In genomic region chr4:186368291-186368690, GRCh38 we compare ENCODE assay signal across 15 cellular contexts.
A peak's percentile ranks its signal among the peaks of the same experiment; 100 is the strongest.
DNase-seq lines count a peak whose midpoint lies in the region; ATAC-seq and TF ChIP-seq lines count a peak whose summit lies in the region.
"Had no signal": no experiment of that assay in that cellular context is flagged by ENCODE, and none has a peak within 500 bp of the region (broad histone marks: within the 10 kb centered on the region; RNA-seq: fewer than 3 reads in every experiment).

No MANE protein-coding gene starts in this region.

- CTCF ChIA-PET in CD4-positive, alpha-beta T cell (lab: Charles Lee) = no interaction called here

- H3F3A ChIP-seq in smooth muscle cell (ENCODE audit: low read depth) = no peaks in the 10 kb centered on the region

- ATAC-seq in RWPE2 (ENCODE audit: low read depth) (peak; percentile 84), esophagus mucosa (peak; percentile 50)
- no peak for ATAC-seq in CD4-positive, alpha-beta T cell (ENCODE audit: poor library complexity)

- POLR2A ChIA-PET in CD4-positive, alpha-beta T cell (lab: Charles Lee) = no interaction called here

- no peaks in the 10 kb centered on the region for H3K4me1 Mint-ChIP-seq in chondrocyte (ENCODE audit: low read depth)
- no peaks in the 10 kb centered on the region for H3K4me1 Mint-ChIP-seq in CD4-positive, alpha-beta T cell (ENCODE audit: low read depth)
- H3K4me1 Mint-ChIP-seq: H9 had no signal

- no peak overlapping the region for H3K4me3 ChIP-seq in RWPE2 (ENCODE audit: severe bottlenecking)
- H3K4me3 ChIP-seq in smooth muscle cell = no peak overlapping the region
- no peak overlapping the region for H3K4me3 ChIP-seq in transverse colon
- H3K4me3 ChIP-seq: BLaER1 had no signal

- H3K27me3 ChIP-seq in RWPE2 (ENCODE audit: insufficient read depth, poor library complexity, severe bottlenecking) (no peaks in the 10 kb centered on the region), smooth muscle cell (ENCODE audit: low read depth) (no peaks in the 10 kb centered on the region), transverse colon (no peaks in the 10 kb centered on the region)
- H3K27me3 ChIP-seq in CD4-positive, alpha-beta T cell (ENCODE audit: control insufficient read depth, insufficient read depth, low read length) = no peaks in the 10 kb centered on the region
- H3K27me3 ChIP-seq: BLaER1 had no signal

- 84% methylated on average over 4 of the region's 4 CpGs for WGBS in smooth muscle cell (ENCODE audit: low lambda C conversion rate)
- 72 to 79% methylated on average over 4 of the region's 4 CpGs for WGBS in transverse colon (ENCODE audit: low coverage in 1 of 2), 2 donors

- in situ Hi-C loops in transverse colon (cut with MboI; ENCODE audit: low pct_ligation_motif_present in 1 of 4, low pct_unique_long_range_greater_than_20kb in 1 of 4, low sequenced_read_pairs in 3 of 4) = no loop called here

- peaks cover 25% of the 10 kb centered on the region for H3K9me3 Mint-ChIP-seq in chondrocyte (ENCODE audit: low read depth)
- peaks cover 14% of the 10 kb centered on the region for H3K9me3 Mint-ChIP-seq in CD4-positive, alpha-beta T cell

- no peak for TF ChIP-seq POLR2A in transverse colon (IDR thresholded peaks at IDR 0.05)

- H3K9me3 ChIP-seq in RWPE2 (ENCODE audit: severe bottlenecking) (no peaks in the 10 kb centered on the region), smooth muscle cell (replicated peaks; ENCODE audit: low read depth) (peaks cover 3% of the 10 kb centered on the region), transverse colon (peaks cover 12 to 18% of the 10 kb centered on the region in 2 donors)
- peaks cover 7% of the 10 kb centered on the region for H3K9me3 ChIP-seq in CD4-positive, alpha-beta T cell (ENCODE audit: control insufficient read depth, low read length)

- H3K4me1 ChIP-seq in RWPE2 (ENCODE audit: insufficient read depth, poor library complexity, severe bottlenecking) (peaks cover 11% of the 10 kb centered on the region), smooth muscle cell (ENCODE audit: low read depth) (no peaks in the 10 kb centered on the region), transverse colon (no peaks in the 10 kb centered on the region)
- H3K4me1 ChIP-seq: BLaER1 had no signal

- no peak overlapping the region for H3K4me3 Mint-ChIP-seq in chondrocyte (ENCODE audit: unreplicated experiment)
- H3K4me3 Mint-ChIP-seq in CD4-positive, alpha-beta T cell = no peak overlapping the region
- H3K4me3 Mint-ChIP-seq: H9 had no signal

- H3K36me3 ChIP-seq in RWPE2 (ENCODE audit: low read depth) (no peaks in the 10 kb centered on the region), smooth muscle cell (ENCODE audit: low read depth) (no peaks in the 10 kb centered on the region), transverse colon (no peaks in the 10 kb centered on the region)
- H3K36me3 ChIP-seq: BLaER1 had no signal

- H3K36me3 Mint-ChIP-seq in chondrocyte (ENCODE audit: low read depth) = peaks cover 10% of the 10 kb centered on the region
- no peaks in the 10 kb centered on the region for H3K36me3 Mint-ChIP-seq in CD4-positive, alpha-beta T cell (ENCODE audit: low read depth)

- no peak overlapping the region for H3K27ac Mint-ChIP-seq in chondrocyte (ENCODE audit: unreplicated experiment)
- no peak overlapping the region for H3K27ac Mint-ChIP-seq in CD4-positive, alpha-beta T cell
- H3K27ac Mint-ChIP-seq: H9 had no signal

- no peak overlapping the region for H3K4me2 ChIP-seq in smooth muscle cell
- H3K4me2 ChIP-seq: BLaER1 had no signal

- H3K27ac ChIP-seq in RWPE2 (ENCODE audit: poor library complexity, severe bottlenecking) (no peak overlapping the region), smooth muscle cell (ENCODE audit: low read depth) (peak overlapping the region; percentile 6), transverse colon (no peak overlapping the region)
- H3K27ac ChIP-seq in CD4-positive, alpha-beta T cell (ENCODE audit: low read depth, low read length) = no peak overlapping the region
- H3K27ac ChIP-seq: BLaER1 had no signal

- H4K20me1 ChIP-seq in smooth muscle cell (ENCODE audit: low read depth) = no peaks in the 10 kb centered on the region
- H4K20me1 ChIP-seq: BLaER1 had no signal

- H2AFZ ChIP-seq in smooth muscle cell (ENCODE audit: low read depth) = no peak overlapping the region

- no peak for TF ChIP-seq EP300 in transverse colon (IDR thresholded peaks at IDR 0.05; ENCODE audit: low read depth)

- TF ChIP-seq CTCF in RWPE2 (IDR thresholded peaks at IDR 0.05; ENCODE audit: poor library complexity, severe bottlenecking) (no peak), smooth muscle cell (IDR thresholded peaks at IDR 0.05; ENCODE audit: borderline replicate concordance, insufficient read depth, poor library complexity, severe bottlenecking) (no peak), chondrocyte (IDR thresholded peaks at IDR 0.05) (no peak), transverse colon (IDR thresholded peaks at IDR 0.05) (no peak)
- no peak for TF ChIP-seq CTCF in CD4-positive, alpha-beta T cell (IDR thresholded peaks at IDR 0.05)

- intact Hi-C loops in CD4-positive, alpha-beta T cell (cut with DNase I, micrococcal nuclease) = no loop called here
- intact Hi-C loops in transverse colon (cut with DNase I; ENCODE audit: low total_unique reads) = no loop called here

- DNase-seq in NCI-H345 (lab: John Stamatoyannopoulos, UW) (peak; percentile 6), NCI-H345 treated with DMSO at 0.1 percent for 48 hours (lab: John Stamatoyannopoulos, UW; ENCODE audit: unreplicated experiment) (no peak), RWPE2 (ENCODE audit: low spot score) (no peak), smooth muscle cell (lab: John Stamatoyannopoulos, UW; ENCODE audit: unreplicated experiment) (no peak), chondrocyte (ENCODE audit: low spot score) (no peak), transverse colon (no peak)
- no peak for DNase-seq in CD4-positive, alpha-beta T cell
- DNase-seq: 8988T, AML-193, DMS53, GF-D8, GOT3, H9 had no signal

- H3K9ac ChIP-seq in smooth muscle cell (ENCODE audit: low read depth) = no peak overlapping the region
- H3K9ac ChIP-seq: BLaER1 had no signal

- H3K27me3 Mint-ChIP-seq in chondrocyte (ENCODE audit: low read depth) = no peaks in the 10 kb centered on the region
- no peaks in the 10 kb centered on the region for H3K27me3 Mint-ChIP-seq in CD4-positive, alpha-beta T cell

- no peaks in the 10 kb centered on the region for H3K79me2 ChIP-seq in smooth muscle cell (ENCODE audit: low read depth)
